ENCODE assay signal across 18 cellular contexts in genomic region chr16:1526608-1527555, GRCh38. TPM values are rescaled to one million over a fixed set of nuclear protein-coding genes. Genes with fewer than 3 reads are reported as not detected.
A peak's percentile ranks its signal among the peaks of the same experiment; 100 is the strongest.
DNase-seq lines count a peak whose midpoint lies in the region; ATAC-seq and TF ChIP-seq lines count a peak whose summit lies in the region.
"Had no signal": no experiment of that assay in that cellular context is flagged by ENCODE, and none has a peak within 500 bp of the region (broad histone marks: within the 10 kb centered on the region; RNA-seq: fewer than 3 reads in every experiment).

No MANE protein-coding gene starts in this region.

- no peaks in the 10 kb centered on the region for H3K79me2 ChIP-seq in smooth muscle cell (ENCODE audit: low read depth)

- H3K4me1 ChIP-seq in heart left ventricle (peaks cover 10 to 53% (median 43%) of the 10 kb centered on the region in 12 donors), body of pancreas (peaks cover 19% of the 10 kb centered on the region), smooth muscle cell (ENCODE audit: low read depth) (no peaks in the 10 kb centered on the region)
- H3K4me1 ChIP-seq: SJSA1 had no signal

- H2AFZ ChIP-seq in smooth muscle cell (ENCODE audit: low read depth): no peak overlapping the region

- intact Hi-C loops in heart left ventricle (cut with DNase I): loop anchor here in 1 of 10 donors (5.0 kb wide), 1 partner anchor 35 kb away; the partner anchor contains the start of gene TELO2
- intact Hi-C loops in left cardiac atrium (cut with DNase I): no loop called here
- intact Hi-C loops in body of pancreas (cut with DNase I): no loop called here

- H3K9me3 ChIP-seq in heart left ventricle (no peaks in the 10 kb centered on the region), T-helper 17 cell (ENCODE audit: control insufficient read depth, low read length, poor library complexity, severe bottlenecking) (no peaks in the 10 kb centered on the region), body of pancreas (no peaks in the 10 kb centered on the region), smooth muscle cell (replicated peaks; ENCODE audit: low read depth) (no peaks in the 10 kb centered on the region)
- H3K9me3 ChIP-seq: SJSA1, tibial artery had no signal

- no peaks in the 10 kb centered on the region for H4K20me1 ChIP-seq in smooth muscle cell (ENCODE audit: low read depth)

- H3K27me3 ChIP-seq in heart left ventricle (no peaks in the 10 kb centered on the region), body of pancreas (no peaks in the 10 kb centered on the region), smooth muscle cell (ENCODE audit: low read depth) (no peaks in the 10 kb centered on the region)
- H3K27me3 ChIP-seq: SJSA1, tibial artery had no signal

- no peak overlapping the region for H3K9ac ChIP-seq in smooth muscle cell (ENCODE audit: low read depth)

- peak overlapping the region; percentile 51 for H3K27ac Mint-ChIP-seq in T-helper 17 cell
- H3K27ac Mint-ChIP-seq in stimulated activated naive CD8-positive, alpha-beta T cell treated with anti-CD3 and anti-CD28 coated beads, Interleukin-15, Interleukin-2, amounts not matched to agents 100 ng/mL and 50 ng/mL, for 24 hours: no peak overlapping the region
- H3K27ac Mint-ChIP-seq: brain, immature natural killer cell had no signal

- WGBS in heart left ventricle, 4 donors: 85 to 93% (median 86%) methylated on average over 29 to 38 of the region's 38 CpGs
- 82 to 83% methylated on average over 16 to 26 of the region's 38 CpGs for WGBS in body of pancreas, 2 donors
- WGBS in smooth muscle cell (ENCODE audit: low lambda C conversion rate): 93% methylated on average over 34 of the region's 38 CpGs

- H3K4me2 ChIP-seq in smooth muscle cell: no peak overlapping the region

- peaks cover 0 to 9% (median 0%) of the 10 kb centered on the region in 9 donors for H3K36me3 ChIP-seq in heart left ventricle
- H3K36me3 ChIP-seq in body of pancreas (replicated peaks in 1 of 2; ENCODE audit: insufficient read depth in 1 of 2, low read depth in 2 of 2): no peaks in the 10 kb centered on the region
- H3K36me3 ChIP-seq in smooth muscle cell (ENCODE audit: low read depth): no peaks in the 10 kb centered on the region
- H3K36me3 ChIP-seq: SJSA1 had no signal

- TF ChIP-seq CTCF in heart left ventricle (IDR thresholded peaks at IDR 0.05) (no peak), body of pancreas (IDR thresholded peaks at IDR 0.05) (no peak), smooth muscle cell (IDR thresholded peaks at IDR 0.05; ENCODE audit: borderline replicate concordance, insufficient read depth, poor library complexity, severe bottlenecking) (no peak)

- DNase-seq in heart left ventricle (no peak), left cardiac atrium (no peak), T-helper 17 cell (no peak), body of pancreas (no peak), NCI-H526 treated with DMSO at 0.1 percent for 48 hours (lab: John Stamatoyannopoulos, UW) (no peak), smooth muscle cell (lab: John Stamatoyannopoulos, UW; ENCODE audit: unreplicated experiment) (no peak), KG1 (lab: John Stamatoyannopoulos, UW) (no peak)
- DNase-seq: DMS79; immature natural killer cell; NK-92 treated with Interleukin-12 subunit alpha and Interleukin-12 subunit beta, amount 100 ng/mL, for 24 hours; small intestine; tibial artery had no signal

- no peaks in the 10 kb centered on the region for H3K9me3 Mint-ChIP-seq in stimulated activated naive CD8-positive, alpha-beta T cell treated with anti-CD3 and anti-CD28 coated beads, Interleukin-15, Interleukin-2, amounts not matched to agents 100 ng/mL and 50 ng/mL, for 24 hours
- H3K9me3 Mint-ChIP-seq: brain, immature natural killer cell, mesothelial cell of epicardium had no signal

- H3K4me3 Mint-ChIP-seq in T-helper 17 cell: peak overlapping the region; percentile 77
- H3K4me3 Mint-ChIP-seq in stimulated activated naive CD8-positive, alpha-beta T cell treated with anti-CD3 and anti-CD28 coated beads, Interleukin-15, Interleukin-2, amounts not matched to agents 100 ng/mL and 50 ng/mL, for 24 hours: peak overlapping the region; percentile 32
- H3K4me3 Mint-ChIP-seq: brain, immature natural killer cell, mesothelial cell of epicardium had no signal

- no peaks in the 10 kb centered on the region for H3K27me3 Mint-ChIP-seq in T-helper 17 cell
- no peaks in the 10 kb centered on the region for H3K27me3 Mint-ChIP-seq in stimulated activated naive CD8-positive, alpha-beta T cell treated with anti-CD3 and anti-CD28 coated beads, Interleukin-15, Interleukin-2, amounts not matched to agents 100 ng/mL and 50 ng/mL, for 24 hours
- H3K27me3 Mint-ChIP-seq: brain had no signal

- no peaks in the 10 kb centered on the region for H3K36me3 Mint-ChIP-seq in T-helper 17 cell (ENCODE audit: low read depth)
- H3K36me3 Mint-ChIP-seq in stimulated activated naive CD8-positive, alpha-beta T cell treated with anti-CD3 and anti-CD28 coated beads, Interleukin-15, Interleukin-2, amounts not matched to agents 100 ng/mL and 50 ng/mL, for 24 hours (ENCODE audit: low read depth): no peaks in the 10 kb centered on the region
- H3K36me3 Mint-ChIP-seq: immature natural killer cell had no signal

- H3K4me3 ChIP-seq in heart left ventricle (no peak overlapping the region), body of pancreas (no peak overlapping the region), smooth muscle cell (no peak overlapping the region)
- H3K4me3 ChIP-seq: SJSA1, tibial artery had no signal

- H3F3A ChIP-seq in smooth muscle cell (ENCODE audit: low read depth): peaks cover 4% of the 10 kb centered on the region

- peaks cover 15% of the 10 kb centered on the region for H3K4me1 Mint-ChIP-seq in T-helper 17 cell
- peaks cover 9% of the 10 kb centered on the region for H3K4me1 Mint-ChIP-seq in stimulated activated naive CD8-positive, alpha-beta T cell treated with anti-CD3 and anti-CD28 coated beads, Interleukin-15, Interleukin-2, amounts not matched to agents 100 ng/mL and 50 ng/mL, for 24 hours (ENCODE audit: low read depth)
- H3K4me1 Mint-ChIP-seq: brain had no signal

- peak overlapping the region in 8 of 12 donors; percentile 27 to 52 (median 36) for H3K27ac ChIP-seq in heart left ventricle
- peak overlapping the region in 3 of 4 donors; percentile 10 to 62 (median 59) for H3K27ac ChIP-seq in body of pancreas
- no peak overlapping the region for H3K27ac ChIP-seq in smooth muscle cell (ENCODE audit: low read depth)
- H3K27ac ChIP-seq: SJSA1, tibial artery had no signal

- TF ChIP-seq POLR2A in heart left ventricle (IDR thresholded peaks at IDR 0.05) (no peak), body of pancreas (IDR thresholded peaks at IDR 0.05) (no peak)

- no peak for ATAC-seq in heart left ventricle
- ATAC-seq in left cardiac atrium: no peak
- peak; percentile 79 for ATAC-seq in T-helper 17 cell
- ATAC-seq in body of pancreas: no peak

RNA-seq across cellular contexts. Expression of gene TMEM204, which starts 6.6 kb away (rescaled TPM):
- 10 to 100 TPM; 14.0 to 64.2 (median 19.5) TPM for total RNA-seq in heart left ventricle
- 10 to 100 TPM; 29.0 to 37.4 TPM for polyA plus RNA-seq in heart left ventricle
- total RNA-seq in left cardiac atrium: 10 to 100 TPM; 26.7 to 29.4 TPM
- total RNA-seq in T-helper 17 cell: 10 to 100 TPM; 22.2 to 23.4 TPM
- 10 to 100 TPM; 23.6 to 25.1 TPM for total RNA-seq in body of pancreas
- 0.31 and 0.90 TPM in 2 replicates for total RNA-seq in smooth muscle cell
- 3.0 and 4.2 TPM in 2 replicates for polyA plus RNA-seq in smooth muscle cell

RNA-seq across cellular contexts. Expression of gene TELO2, which starts 33.7 kb away (rescaled TPM):
- total RNA-seq in heart left ventricle (10 to 100 TPM; 11.8 to 29.6 (median 16.7) TPM), left cardiac atrium (10 to 100 TPM; 17.9 to 22.2 TPM), T-helper 17 cell (10 to 100 TPM; 36.4 to 39.7 TPM), body of pancreas (10 to 100 TPM; 25.4 to 76.5 TPM), smooth muscle cell (4.8 and 6.5 TPM in 2 replicates)
- polyA plus RNA-seq in heart left ventricle (10 to 100 TPM; 22.7 to 27.0 TPM), smooth muscle cell (22.9 and 25.1 TPM in 2 replicates)

RNA-seq across cellular contexts. Expression of gene PTX4, which starts 38.1 kb away (rescaled TPM):
- total RNA-seq in heart left ventricle (under 1 TPM in 2 of 9 donors, not detected in 7; 0.20 to 0.23 TPM), left cardiac atrium (under 1 TPM in 1 of 2 donors, not detected in 1; 0.21 TPM), T-helper 17 cell (not detected), body of pancreas (not detected), smooth muscle cell (not detected in 2 replicates)
- polyA plus RNA-seq in heart left ventricle (under 1 TPM in 1 of 2 donors, not detected in 1; 0.04 TPM), smooth muscle cell (not detected in 2 replicates)
- total RNA-seq: frontal cortex, mesothelial cell of epicardium, omental fat pad, SJSA1 had no signal
- polyA plus RNA-seq: immature natural killer cell had no signal

RNA-seq across cellular contexts. Expression of gene CLCN7, which starts 52.1 kb away (rescaled TPM):
- total RNA-seq in heart left ventricle (10 to 100 TPM; 30.3 to 70.8 (median 33.6) TPM), left cardiac atrium (10 to 100 TPM; 43.0 to 49.7 TPM), T-helper 17 cell (100 to 1,000 TPM in 1 of 2 donors, 10 to 100 TPM in 1; 93.9 to 113 TPM), body of pancreas (100 to 1,000 TPM in 1 of 2 donors, 10 to 100 TPM in 1; 27.2 to 115 TPM), smooth muscle cell (15.6 and 25.9 TPM in 2 replicates)
- polyA plus RNA-seq in heart left ventricle (10 to 100 TPM; 32.7 to 41.5 TPM), smooth muscle cell (45.2 and 59.9 TPM in 2 replicates)
